In genomic region chr17:75262112-75262606, GRCh38 we compare ENCODE assay signal across 8 cellular contexts. TPM values are rescaled to one million over a fixed set of nuclear protein-coding genes. Genes with fewer than 3 reads are reported as not detected.
DNase-seq lines count a peak whose midpoint lies in the region; ATAC-seq, FAIRE-seq and TF ChIP-seq lines count a peak whose summit lies in the region.

No MANE protein-coding gene starts in this region.

- peaks cover 60% of the 10 kb centered on the region for H3K79me2 ChIP-seq in KMS-11 (ENCODE audit: insufficient read depth, low read depth)

- peak; percentile 35 for DNase-seq in bronchial epithelial cell (ENCODE audit: low read depth)
- DNase-seq in H54 (ENCODE audit: insufficient read length, low spot score), result no peak
- no peak for DNase-seq in activated CD4-positive, alpha-beta T cell treated with anti-CD3 and anti-CD28 coated beads, Interleukin-2, amount 50 U/mL, for 4 hours

- H3K4me3 ChIP-seq in GM12875 (ENCODE audit: low read depth, low read length) (peak overlapping the region; percentile 97), KMS-11 (IDR thresholded peaks at IDR 0.05; ENCODE audit: insufficient read depth, low read depth, low read length) (no peak overlapping the region), bronchial epithelial cell (ENCODE audit: low read depth, low read length) (peak overlapping the region; percentile 60), mononuclear cell (ENCODE audit: low read length) (peak overlapping the region; percentile 94)

- no peaks in the 10 kb centered on the region for H3K27me3 ChIP-seq in KMS-11 (ENCODE audit: insufficient read depth, low read depth)
- H3K27me3 ChIP-seq in bronchial epithelial cell (ENCODE audit: control insufficient read depth, insufficient read depth, low read length), result no peaks in the 10 kb centered on the region
- no peaks in the 10 kb centered on the region for H3K27me3 ChIP-seq in mononuclear cell (ENCODE audit: insufficient read depth, low read length)

- H3K4me1 ChIP-seq in KMS-11 (ENCODE audit: low read depth, poor library complexity, severe bottlenecking) (peaks cover 28% of the 10 kb centered on the region), mononuclear cell (ENCODE audit: insufficient read depth, low read length) (peaks cover 60% of the 10 kb centered on the region)

- H3K27ac ChIP-seq in KMS-11, result peak overlapping the region; percentile 95

- TF ChIP-seq POLR2A in H54 (IDR thresholded peaks at IDR 0.05; ENCODE audit: low read depth, low read length), result no peak

- FAIRE-seq in bronchial epithelial cell (lab: Jason Lieb, UNC) (no peak), H54 (lab: Jason Lieb, UNC) (no peak)

- H2AFZ ChIP-seq in KMS-11 (ENCODE audit: low read depth), result peak overlapping the region; percentile 82

- H3K36me3 ChIP-seq in KMS-11 (ENCODE audit: insufficient read depth) (no peaks in the 10 kb centered on the region), bronchial epithelial cell (ENCODE audit: control insufficient read depth, insufficient read depth, low read length) (peaks cover 18% of the 10 kb centered on the region)

- H4K20me1 ChIP-seq in KMS-11 (ENCODE audit: insufficient read depth), result no peaks in the 10 kb centered on the region

- no peak for ATAC-seq in activated CD4-positive, CD25-positive, alpha-beta regulatory T cell treated with anti-CD3 and anti-CD28 coated beads, Interleukin-2, amount 50 U/mL, for 24 hours
- no peak for ATAC-seq in GM21360 (IDR thresholded peaks at IDR 0.05; ENCODE audit: unreplicated experiment)

- H3K4me2 ChIP-seq in KMS-11, result peak overlapping the region; percentile 89

- no peaks in the 10 kb centered on the region for H3K9me3 ChIP-seq in mononuclear cell (ENCODE audit: low read depth, low read length)

- H3K9ac ChIP-seq in KMS-11, result peak overlapping the region; percentile 97

- TF ChIP-seq CTCF in GM12875 (IDR thresholded peaks at IDR 0.05; ENCODE audit: borderline replicate concordance, insufficient read depth, low read depth, low read length) (no peak), KMS-11 (conservative IDR thresholded peaks at IDR 0.05; ENCODE audit: low read depth, low read length) (no peak), bronchial epithelial cell (IDR thresholded peaks at IDR 0.05; ENCODE audit: insufficient read depth, low read length, severe bottlenecking) (no peak)

RNA-seq across cellular contexts. Expression of gene MRPS7, which starts 0.5 kb away (rescaled TPM):
- total RNA-seq in bronchial epithelial cell, result 83.3 and 83.5 TPM in 2 replicates
- total RNA-seq in mononuclear cell, result 27.1 TPM

RNA-seq across cellular contexts. Expression of gene GGA3, which starts 0.8 kb away (rescaled TPM):
- total RNA-seq in bronchial epithelial cell (14.5 and 14.7 TPM in 2 replicates), mononuclear cell (36.9 TPM)

RNA-seq across cellular contexts. Expression of gene MIF4GD, which starts 8.9 kb away (rescaled TPM):
- total RNA-seq in bronchial epithelial cell (30.0 and 36.4 TPM in 2 replicates), mononuclear cell (19.9 TPM)

RNA-seq across cellular contexts. Expression of gene SLC25A19, which starts 27.1 kb away (rescaled TPM):
- total RNA-seq in bronchial epithelial cell (10.2 and 12.1 TPM in 2 replicates), mononuclear cell (5.9 TPM)

RNA-seq across cellular contexts. Expression of gene NUP85, which starts 56.7 kb away (rescaled TPM):
- total RNA-seq in bronchial epithelial cell (21.4 and 22.4 TPM in 2 replicates), mononuclear cell (25.6 TPM)
